ENCODE assay signal across 8 cellular contexts in genomic region chr5:157540707-157541451, GRCh38. TPM values are rescaled to one million over a fixed set of nuclear protein-coding genes. Genes with fewer than 3 reads are reported as not detected.
DNase-seq lines count a peak whose midpoint lies in the region; ATAC-seq lines count a peak whose summit lies in the region.

No MANE protein-coding gene starts in this region.

- H3K36me3 Mint-ChIP-seq in CD8-positive, alpha-beta memory T cell, result peaks cover 5 to 9% (median 6%) of the 10 kb centered on the region in 3 donors

- POLR2A ChIA-PET in CD8-positive, alpha-beta memory T cell (lab: Charles Lee), result interaction anchor here (1.0 to 1.1 kb wide), 2 partner anchors 11 to 33 kb away, joined by 3 to 12 read pairs; no protein-coding TSS in a partner anchor

- no peaks in the 10 kb centered on the region for H3K36me3 ChIP-seq in CD8-positive, alpha-beta memory T cell (ENCODE audit: insufficient read depth, low read length)

- peak in 2 of 5 donors; percentile 9 to 36 for DNase-seq in CD8-positive, alpha-beta memory T cell
- DNase-seq in activated T-helper 1 cell treated with Interleukin-2 at 50 U/mL for 16 hours (ENCODE audit: low read depth), result peak; percentile 17
- peak; percentile 78 for DNase-seq in cardiac septum (ENCODE audit: low spot score)
- DNase-seq in stimulated activated CD4-positive, alpha-beta T cell treated with anti-CD3 and anti-CD28 coated beads, Interleukin-12 subunit alpha, Interleukin-12 subunit beta, amount 100 ng/mL, for 4 hours, result peak; percentile 10
- no peak for DNase-seq in NCI-H226
- no peak for DNase-seq in OCI-M2 (lab: John Stamatoyannopoulos, UW; ENCODE audit: unreplicated experiment)

- H3K4me3 Mint-ChIP-seq in CD8-positive, alpha-beta memory T cell, result peak overlapping the region; percentile 29 to 86 (median 78)

- intact Hi-C loops in cardiac septum (cut with DNase I), result no loop called here

- peaks cover 67 to 81% (median 79%) of the 10 kb centered on the region in 3 donors for H3K4me1 Mint-ChIP-seq in CD8-positive, alpha-beta memory T cell

- H3K4me3 ChIP-seq in CD8-positive, alpha-beta memory T cell (ENCODE audit: low read length), result peak overlapping the region; percentile 42

- ATAC-seq in GM21381 (IDR thresholded peaks at IDR 0.05; ENCODE audit: unreplicated experiment), result peak; percentile 96
- peak; percentile 86 for ATAC-seq in HG03575 (IDR thresholded peaks at IDR 0.05; ENCODE audit: extremely low read depth, insufficient number of reproducible peaks, low FRiP score, unreplicated experiment)

- peaks cover 68% of the 10 kb centered on the region for H3K4me1 ChIP-seq in CD8-positive, alpha-beta memory T cell (ENCODE audit: insufficient read depth, low read length)

- no peaks in the 10 kb centered on the region for H3K27me3 ChIP-seq in CD8-positive, alpha-beta memory T cell (ENCODE audit: insufficient read depth, low read length, poor library complexity, severe bottlenecking)

- H3K27me3 Mint-ChIP-seq in CD8-positive, alpha-beta memory T cell, result no peaks in the 10 kb centered on the region

- H3K27ac ChIP-seq in CD8-positive, alpha-beta memory T cell (ENCODE audit: low read depth, low read length), result peak overlapping the region; percentile 62

- H3K9me3 Mint-ChIP-seq in CD8-positive, alpha-beta memory T cell, result no peaks in the 10 kb centered on the region

- CTCF ChIA-PET in CD8-positive, alpha-beta memory T cell (lab: Charles Lee), result interaction anchor here (0.9 to 2.8 kb wide), 6 partner anchors 10 to 203 kb away, joined by 3 to 14 read pairs (median 4); partner anchors contain the start of gene LSM11

- no peaks in the 10 kb centered on the region for H3K9me3 ChIP-seq in CD8-positive, alpha-beta memory T cell (ENCODE audit: low read length)

- H3K27ac Mint-ChIP-seq in CD8-positive, alpha-beta memory T cell, result peak overlapping the region; percentile 84 to 97 (median 92)

RNA-seq across cellular contexts. Expression of gene ADAM19, which starts 34.7 kb away (rescaled TPM):
- 10 to 100 TPM; 26.5 to 26.8 TPM for total RNA-seq in CD8-positive, alpha-beta memory T cell
- 4.1 TPM for polyA plus RNA-seq in CD8-positive, alpha-beta memory T cell
- total RNA-seq in cardiac septum, result 97.1 TPM

Comparison
In these comparisons a context has a peak if more than half of its experiments do, and no peak if none do; other contexts are left out.
1. DNase-seq: peak in activated T-helper 1 cell treated with Interleukin-2 at 50 U/mL for 16 hours (single experiment), cardiac septum (single experiment) and stimulated activated CD4-positive, alpha-beta T cell treated with anti-CD3 and anti-CD28 coated beads, Interleukin-12 subunit alpha, Interleukin-12 subunit beta, amount 100 ng/mL, for 4 hours (single experiment); none in NCI-H226 (single experiment) and OCI-M2 (single experiment).